In genomic region chrX:143461616-143462015, GRCh38 we compare ENCODE assay signal across 38 cellular contexts. TPM values are rescaled to one million over a fixed set of nuclear protein-coding genes. Genes with fewer than 3 reads are reported as not detected.
"Had no signal": no experiment of that assay in that cellular context is flagged by ENCODE, and none has a peak within 500 bp of the region (broad histone marks: within the 10 kb centered on the region; RNA-seq: fewer than 3 reads in every experiment).

No MANE protein-coding gene starts in this region.

- H3K79me2 ChIP-seq: hepatocyte had no signal

- H3K4me3 Mint-ChIP-seq: dendritic cell treated with granulocyte-macrophage colony-stimulating factor and Interleukin-4, amounts not matched to agents 40 ng/mL and 50 ng/mL, for 4 days; endodermal cell; memory B cell; natural killer cell; stimulated activated effector memory CD8-positive, alpha-beta T cell treated with anti-CD3 and anti-CD28 coated beads, Interleukin-12 subunit alpha, Interleukin-12 subunit beta, amount 100 ng/mL, for 72 hours; type B pancreatic cell had no signal

- H3K27ac ChIP-seq: epithelial cell of prostate, esophagus muscularis mucosa, foreskin keratinocyte, gastroesophageal sphincter, heart left ventricle, hepatocyte, pancreas, stomach, tibial artery had no signal

- FAIRE-seq: colon, islet of Langerhans, pancreas had no signal

- H2AFZ ChIP-seq: hepatocyte had no signal

- H3K27me3 Mint-ChIP-seq: dendritic cell treated with granulocyte-macrophage colony-stimulating factor and Interleukin-4, amounts not matched to agents 40 ng/mL and 50 ng/mL, for 4 days; memory B cell; type B pancreatic cell had no signal

- H3K4me1 ChIP-seq: esophagus muscularis mucosa, foreskin keratinocyte, gastroesophageal sphincter, heart left ventricle, pancreas, stomach, tibial artery had no signal

- H3K9me3 ChIP-seq: esophagus muscularis mucosa, gastroesophageal sphincter, heart left ventricle, pancreas, stomach, tibial artery had no signal

- H3K27me3 ChIP-seq: esophagus muscularis mucosa, foreskin keratinocyte, gastroesophageal sphincter, heart left ventricle, hepatocyte, stomach, tibial artery had no signal

- H3K27ac Mint-ChIP-seq: dendritic cell treated with granulocyte-macrophage colony-stimulating factor and Interleukin-4, amounts not matched to agents 40 ng/mL and 50 ng/mL, for 4 days; endodermal cell; memory B cell; natural killer cell; stimulated activated effector memory CD8-positive, alpha-beta T cell treated with anti-CD3 and anti-CD28 coated beads, Interleukin-12 subunit alpha, Interleukin-12 subunit beta, amount 100 ng/mL, for 72 hours; type B pancreatic cell had no signal

- H3K4me1 Mint-ChIP-seq: endodermal cell; memory B cell; natural killer cell; stimulated activated effector memory CD8-positive, alpha-beta T cell treated with anti-CD3 and anti-CD28 coated beads, Interleukin-12 subunit alpha, Interleukin-12 subunit beta, amount 100 ng/mL, for 72 hours had no signal

- DNase-seq: effector CD8-positive, alpha-beta T cell; endodermal cell; foreskin keratinocyte; heart left ventricle; natural killer cell; occipital lobe; pancreas; stimulated activated CD4-positive, alpha-beta T cell treated with anti-CD3 and anti-CD28 coated beads, Interleukin-12 subunit alpha, Interleukin-12 subunit beta, amount 100 ng/mL, for 4 hours; stimulated activated CD4-positive, alpha-beta T cell treated with anti-CD3 and anti-CD28 coated beads, Interleukin-1b, Interleukin-23, amount 100 ng/mL, for 48 hours; stimulated activated CD4-positive, alpha-beta T cell treated with anti-CD3 and anti-CD28 coated beads, Interleukin-4, amount 100 ng/mL, for 24 hours; stimulated activated naive CD4-positive, alpha-beta T cell treated with Interleukin-2 at 50 U/mL for 16 hours; stomach; tibial artery had no signal

- H3K4me3 ChIP-seq: esophagus muscularis mucosa, gastroesophageal sphincter, heart left ventricle, hepatocyte, lung, pancreas, smooth muscle cell, stomach, tibial artery had no signal

- H3K4me2 ChIP-seq: hepatocyte, smooth muscle cell had no signal

- H3K36me3 Mint-ChIP-seq: memory B cell; natural killer cell; stimulated activated effector memory CD8-positive, alpha-beta T cell treated with anti-CD3 and anti-CD28 coated beads, Interleukin-12 subunit alpha, Interleukin-12 subunit beta, amount 100 ng/mL, for 72 hours; type B pancreatic cell had no signal

- H3K36me3 ChIP-seq: esophagus muscularis mucosa, gastroesophageal sphincter, heart left ventricle, pancreas, stomach, tibial artery had no signal

- H3K9me3 Mint-ChIP-seq: dendritic cell treated with granulocyte-macrophage colony-stimulating factor and Interleukin-4, amounts not matched to agents 40 ng/mL and 50 ng/mL, for 4 days; memory B cell had no signal

RNA-seq across cellular contexts. Expression of gene SPANXN3, which starts 55.7 kb away (rescaled TPM):
- total RNA-seq: cerebellum, endodermal cell, esophagus muscularis mucosa, fibroblast of lung, foreskin keratinocyte, gastroesophageal sphincter, heart left ventricle, kidney epithelial cell, left lobe of liver, liver, lung, mononuclear cell, natural killer cell, occipital lobe, pancreas, posterior vena cava, pulmonary artery endothelial cell, sciatic nerve, smooth muscle cell, stomach, subcutaneous adipose tissue, temporal lobe, urinary bladder had no signal
- polyA plus RNA-seq: fibroblast of lung, foreskin keratinocyte, heart left ventricle, liver, lung, neural cell, pancreas, smooth muscle cell, stomach, urinary bladder had no signal
